1 cellular context compared by ENCODE assay signal in the genomic region with DNA sequence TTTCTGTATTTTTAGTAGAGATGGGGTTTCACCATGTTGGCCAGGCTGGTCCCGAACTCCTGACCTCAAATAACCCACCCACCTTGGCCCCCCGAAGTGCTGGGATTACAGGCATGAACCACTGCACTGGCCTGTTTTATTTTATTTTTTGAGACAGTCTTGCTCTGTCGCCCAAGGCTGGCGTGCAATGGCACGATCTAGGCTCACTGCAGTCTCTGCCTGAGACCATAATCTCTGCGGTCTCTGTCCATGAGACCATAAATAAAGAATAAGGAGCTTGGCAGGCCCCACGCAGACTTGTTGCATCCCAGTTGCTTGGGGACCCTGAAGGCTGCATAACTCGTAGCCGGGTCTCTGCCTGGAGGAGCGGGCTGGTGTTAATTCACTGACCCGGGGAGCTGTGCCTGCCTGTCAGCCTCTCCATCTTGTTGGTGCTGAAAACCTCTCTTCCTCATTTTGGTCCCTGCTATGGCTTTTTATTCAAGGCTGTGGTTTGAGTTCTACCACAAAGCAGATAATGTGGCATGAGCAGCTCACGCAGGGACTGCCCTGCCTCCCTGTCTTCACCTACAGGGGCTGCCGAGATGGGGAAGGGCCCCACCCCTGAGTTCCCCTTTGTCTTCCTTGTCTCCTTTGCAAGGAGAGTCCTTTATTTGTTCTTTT.
TF ChIP-seq lines count a peak whose summit lies in the region.

No MANE protein-coding gene starts in this region.

TF ChIP-seq in GM12878, 131 proteins besides CTCF, POLR2A, EP300 and RAD21 (continued from another document and continues in another):
- TF ChIP-seq, protein P1, sequence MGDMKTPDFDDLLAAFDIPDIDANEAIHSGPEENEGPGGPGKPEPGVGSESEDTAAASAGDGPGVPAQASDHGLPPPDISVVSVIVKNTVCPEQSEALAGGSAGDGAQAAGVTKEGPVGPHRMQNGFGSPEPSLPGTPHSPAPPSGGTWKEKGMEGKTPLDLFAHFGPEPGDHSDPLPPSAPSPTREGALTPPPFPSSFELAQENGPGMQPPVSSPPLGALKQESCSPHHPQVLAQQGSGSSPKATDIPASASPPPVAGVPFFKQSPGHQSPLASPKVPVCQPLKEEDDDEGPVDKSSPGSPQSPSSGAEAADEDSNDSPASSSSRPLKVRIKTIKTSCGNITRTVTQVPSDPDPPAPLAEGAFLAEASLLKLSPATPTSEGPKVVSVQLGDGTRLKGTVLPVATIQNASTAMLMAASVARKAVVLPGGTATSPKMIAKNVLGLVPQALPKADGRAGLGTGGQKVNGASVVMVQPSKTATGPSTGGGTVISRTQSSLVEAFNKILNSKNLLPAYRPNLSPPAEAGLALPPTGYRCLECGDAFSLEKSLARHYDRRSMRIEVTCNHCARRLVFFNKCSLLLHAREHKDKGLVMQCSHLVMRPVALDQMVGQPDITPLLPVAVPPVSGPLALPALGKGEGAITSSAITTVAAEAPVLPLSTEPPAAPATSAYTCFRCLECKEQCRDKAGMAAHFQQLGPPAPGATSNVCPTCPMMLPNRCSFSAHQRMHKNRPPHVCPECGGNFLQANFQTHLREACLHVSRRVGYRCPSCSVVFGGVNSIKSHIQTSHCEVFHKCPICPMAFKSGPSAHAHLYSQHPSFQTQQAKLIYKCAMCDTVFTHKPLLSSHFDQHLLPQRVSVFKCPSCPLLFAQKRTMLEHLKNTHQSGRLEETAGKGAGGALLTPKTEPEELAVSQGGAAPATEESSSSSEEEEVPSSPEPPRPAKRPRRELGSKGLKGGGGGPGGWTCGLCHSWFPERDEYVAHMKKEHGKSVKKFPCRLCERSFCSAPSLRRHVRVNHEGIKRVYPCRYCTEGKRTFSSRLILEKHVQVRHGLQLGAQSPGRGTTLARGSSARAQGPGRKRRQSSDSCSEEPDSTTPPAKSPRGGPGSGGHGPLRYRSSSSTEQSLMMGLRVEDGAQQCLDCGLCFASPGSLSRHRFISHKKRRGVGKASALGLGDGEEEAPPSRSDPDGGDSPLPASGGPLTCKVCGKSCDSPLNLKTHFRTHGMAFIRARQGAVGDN (IDR thresholded peaks at IDR 0.05), result no peak
- TF ChIP-seq POU2F2 (IDR thresholded peaks at IDR 0.05; ENCODE audit: borderline replicate concordance, low read depth, low read length) (peak; percentile 68; the same call in 1 of the 3 replicates), CBX5 (IDR thresholded peaks at IDR 0.05; ENCODE audit: low read depth) (no peak), SREBF2 (IDR thresholded peaks at IDR 0.05; ENCODE audit: low read length) (no peak), SUPT20H (IDR thresholded peaks at IDR 0.05; ENCODE audit: borderline replicate concordance, control insufficient read depth, low read depth, low read length) (no peak), NRF1 (conservative IDR thresholded peaks at IDR 0.05; ENCODE audit: low read depth, low read length) (no peak), HDAC6 (IDR thresholded peaks at IDR 0.05; ENCODE audit: unreplicated experiment) (no peak), FOXM1 (IDR thresholded peaks at IDR 0.05; ENCODE audit: low read depth, low read length) (0 out of 2 replicates have a peak, but pooled peaks have one; percentile 40), MYB (IDR thresholded peaks at IDR 0.05; ENCODE audit: borderline replicate concordance, low read depth, low read length) (no peak), TCF12 (IDR thresholded peaks at IDR 0.05; ENCODE audit: low read depth, low read length) (0 out of 2 replicates have a peak, but pooled peaks have one; percentile 48), SIN3A (IDR thresholded peaks at IDR 0.05; ENCODE audit: low read depth, low read length) (no peak), PML (IDR thresholded peaks at IDR 0.05; ENCODE audit: low read length) (no peak), MTA3 (IDR thresholded peaks at IDR 0.05; ENCODE audit: borderline replicate concordance, low read length) (peak; percentile 69; the same call in 1 of the 2 replicates), CHD1 (IDR thresholded peaks at IDR 0.05; ENCODE audit: low read depth, low read length) (no peak), SMARCA5 (IDR thresholded peaks at IDR 0.05) (no peak), IKZF1 (conservative IDR thresholded peaks at IDR 0.05) (peak; percentile 74), CEBPB (IDR thresholded peaks at IDR 0.05; ENCODE audit: borderline replicate concordance in 1 of 2, low read depth in 2 of 2, low read length in 2 of 2) (no peak), EGR1 (IDR thresholded peaks at IDR 0.05; ENCODE audit: borderline replicate concordance in 1 of 2, low read depth in 2 of 2, low read length in 2 of 2) (no peak), CHD2 (IDR thresholded peaks at IDR 0.05; ENCODE audit: borderline replicate concordance, low read depth, low read length) (0 out of 2 replicates have a peak, but pooled peaks have one; percentile 43), SPI1 (IDR thresholded peaks at IDR 0.05; ENCODE audit: borderline replicate concordance, insufficient read depth, low read depth, low read length) (peak; percentile 91), BMI1 (IDR thresholded peaks at IDR 0.05; ENCODE audit: borderline replicate concordance) (0 out of 2 replicates have a peak, but pooled peaks have one; percentile 13), IKZF2 (IDR thresholded peaks at IDR 0.05) (peak; percentile 82), TCF3 (IDR thresholded peaks at IDR 0.05; ENCODE audit: borderline replicate concordance, insufficient read depth, low read depth, low read length) (no peak), NR2F1 (conservative IDR thresholded peaks at IDR 0.05) (0 out of 2 replicates have a peak, but pooled peaks have one; percentile 26), CBX3 (IDR thresholded peaks at IDR 0.05; ENCODE audit: borderline replicate concordance, low read depth) (no peak), CBFB (IDR thresholded peaks at IDR 0.05; ENCODE audit: low read depth) (peak; percentile 84; the same call in 1 of the 2 replicates), DPF2 (IDR thresholded peaks at IDR 0.05) (peak; percentile 87), IRF4 (IDR thresholded peaks at IDR 0.05; ENCODE audit: low read depth, low read length) (peak; percentile 40; the same call in 1 of the 2 replicates), NFIC (IDR thresholded peaks at IDR 0.05; ENCODE audit: low read depth, low read length) (peak; percentile 71), ZNF622 (IDR thresholded peaks at IDR 0.05) (no peak), SIX5 (IDR thresholded peaks at IDR 0.05; ENCODE audit: low read depth, low read length, severe bottlenecking) (no peak), TAF1 (IDR thresholded peaks at IDR 0.05; ENCODE audit: borderline replicate concordance, low read depth, low read length) (no peak), HDAC2 (IDR thresholded peaks at IDR 0.05) (no peak), EED (IDR thresholded peaks at IDR 0.05; ENCODE audit: low read depth) (peak; percentile 61), NBN (IDR thresholded peaks at IDR 0.05) (0 out of 2 replicates have a peak, but pooled peaks have one; percentile 2), RBBP5 (conservative IDR thresholded peaks at IDR 0.05) (no peak), BHLHE40 (IDR thresholded peaks at IDR 0.05; ENCODE audit: borderline replicate concordance in 1 of 2, low read depth in 2 of 2, low read length in 1 of 2) (peak; percentile 69 to 81)
- TF ChIP-seq, protein P2, sequence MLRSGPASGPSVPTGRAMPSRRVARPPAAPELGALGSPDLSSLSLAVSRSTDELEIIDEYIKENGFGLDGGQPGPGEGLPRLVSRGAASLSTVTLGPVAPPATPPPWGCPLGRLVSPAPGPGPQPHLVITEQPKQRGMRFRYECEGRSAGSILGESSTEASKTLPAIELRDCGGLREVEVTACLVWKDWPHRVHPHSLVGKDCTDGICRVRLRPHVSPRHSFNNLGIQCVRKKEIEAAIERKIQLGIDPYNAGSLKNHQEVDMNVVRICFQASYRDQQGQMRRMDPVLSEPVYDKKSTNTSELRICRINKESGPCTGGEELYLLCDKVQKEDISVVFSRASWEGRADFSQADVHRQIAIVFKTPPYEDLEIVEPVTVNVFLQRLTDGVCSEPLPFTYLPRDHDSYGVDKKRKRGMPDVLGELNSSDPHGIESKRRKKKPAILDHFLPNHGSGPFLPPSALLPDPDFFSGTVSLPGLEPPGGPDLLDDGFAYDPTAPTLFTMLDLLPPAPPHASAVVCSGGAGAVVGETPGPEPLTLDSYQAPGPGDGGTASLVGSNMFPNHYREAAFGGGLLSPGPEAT (IDR thresholded peaks at IDR 0.05; ENCODE audit: low read depth), result peak; percentile 16; the same call in 1 of the 2 replicates
- TF ChIP-seq, protein P3, sequence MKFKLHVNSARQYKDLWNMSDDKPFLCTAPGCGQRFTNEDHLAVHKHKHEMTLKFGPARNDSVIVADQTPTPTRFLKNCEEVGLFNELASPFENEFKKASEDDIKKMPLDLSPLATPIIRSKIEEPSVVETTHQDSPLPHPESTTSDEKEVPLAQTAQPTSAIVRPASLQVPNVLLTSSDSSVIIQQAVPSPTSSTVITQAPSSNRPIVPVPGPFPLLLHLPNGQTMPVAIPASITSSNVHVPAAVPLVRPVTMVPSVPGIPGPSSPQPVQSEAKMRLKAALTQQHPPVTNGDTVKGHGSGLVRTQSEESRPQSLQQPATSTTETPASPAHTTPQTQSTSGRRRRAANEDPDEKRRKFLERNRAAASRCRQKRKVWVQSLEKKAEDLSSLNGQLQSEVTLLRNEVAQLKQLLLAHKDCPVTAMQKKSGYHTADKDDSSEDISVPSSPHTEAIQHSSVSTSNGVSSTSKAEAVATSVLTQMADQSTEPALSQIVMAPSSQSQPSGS (IDR thresholded peaks at IDR 0.05; ENCODE audit: low read length), result peak; percentile 33; the same call in 1 of the 2 replicates
- TF ChIP-seq, protein P4, sequence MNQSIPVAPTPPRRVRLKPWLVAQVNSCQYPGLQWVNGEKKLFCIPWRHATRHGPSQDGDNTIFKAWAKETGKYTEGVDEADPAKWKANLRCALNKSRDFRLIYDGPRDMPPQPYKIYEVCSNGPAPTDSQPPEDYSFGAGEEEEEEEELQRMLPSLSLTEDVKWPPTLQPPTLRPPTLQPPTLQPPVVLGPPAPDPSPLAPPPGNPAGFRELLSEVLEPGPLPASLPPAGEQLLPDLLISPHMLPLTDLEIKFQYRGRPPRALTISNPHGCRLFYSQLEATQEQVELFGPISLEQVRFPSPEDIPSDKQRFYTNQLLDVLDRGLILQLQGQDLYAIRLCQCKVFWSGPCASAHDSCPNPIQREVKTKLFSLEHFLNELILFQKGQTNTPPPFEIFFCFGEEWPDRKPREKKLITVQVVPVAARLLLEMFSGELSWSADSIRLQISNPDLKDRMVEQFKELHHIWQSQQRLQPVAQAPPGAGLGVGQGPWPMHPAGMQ (IDR thresholded peaks at IDR 0.05; ENCODE audit: borderline replicate concordance), result peak; percentile 52; the same call in 1 of the 2 replicates
- TF ChIP-seq, protein P5, sequence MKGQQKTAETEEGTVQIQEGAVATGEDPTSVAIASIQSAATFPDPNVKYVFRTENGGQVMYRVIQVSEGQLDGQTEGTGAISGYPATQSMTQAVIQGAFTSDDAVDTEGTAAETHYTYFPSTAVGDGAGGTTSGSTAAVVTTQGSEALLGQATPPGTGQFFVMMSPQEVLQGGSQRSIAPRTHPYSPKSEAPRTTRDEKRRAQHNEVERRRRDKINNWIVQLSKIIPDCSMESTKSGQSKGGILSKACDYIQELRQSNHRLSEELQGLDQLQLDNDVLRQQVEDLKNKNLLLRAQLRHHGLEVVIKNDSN (IDR thresholded peaks at IDR 0.05; ENCODE audit: borderline replicate concordance, extremely low read length, insufficient read depth, low read depth, low read length), result no peak
- TF ChIP-seq, protein P6, sequence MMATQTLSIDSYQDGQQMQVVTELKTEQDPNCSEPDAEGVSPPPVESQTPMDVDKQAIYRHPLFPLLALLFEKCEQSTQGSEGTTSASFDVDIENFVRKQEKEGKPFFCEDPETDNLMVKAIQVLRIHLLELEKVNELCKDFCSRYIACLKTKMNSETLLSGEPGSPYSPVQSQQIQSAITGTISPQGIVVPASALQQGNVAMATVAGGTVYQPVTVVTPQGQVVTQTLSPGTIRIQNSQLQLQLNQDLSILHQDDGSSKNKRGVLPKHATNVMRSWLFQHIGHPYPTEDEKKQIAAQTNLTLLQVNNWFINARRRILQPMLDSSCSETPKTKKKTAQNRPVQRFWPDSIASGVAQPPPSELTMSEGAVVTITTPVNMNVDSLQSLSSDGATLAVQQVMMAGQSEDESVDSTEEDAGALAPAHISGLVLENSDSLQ (IDR thresholded peaks at IDR 0.05), result peak; percentile 68
- TF ChIP-seq, protein P7, sequence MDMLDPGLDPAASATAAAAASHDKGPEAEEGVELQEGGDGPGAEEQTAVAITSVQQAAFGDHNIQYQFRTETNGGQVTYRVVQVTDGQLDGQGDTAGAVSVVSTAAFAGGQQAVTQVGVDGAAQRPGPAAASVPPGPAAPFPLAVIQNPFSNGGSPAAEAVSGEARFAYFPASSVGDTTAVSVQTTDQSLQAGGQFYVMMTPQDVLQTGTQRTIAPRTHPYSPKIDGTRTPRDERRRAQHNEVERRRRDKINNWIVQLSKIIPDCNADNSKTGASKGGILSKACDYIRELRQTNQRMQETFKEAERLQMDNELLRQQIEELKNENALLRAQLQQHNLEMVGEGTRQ (IDR thresholded peaks at IDR 0.05; ENCODE audit: borderline replicate concordance, low read depth, low read length), result no peak
- TF ChIP-seq, protein P8, sequence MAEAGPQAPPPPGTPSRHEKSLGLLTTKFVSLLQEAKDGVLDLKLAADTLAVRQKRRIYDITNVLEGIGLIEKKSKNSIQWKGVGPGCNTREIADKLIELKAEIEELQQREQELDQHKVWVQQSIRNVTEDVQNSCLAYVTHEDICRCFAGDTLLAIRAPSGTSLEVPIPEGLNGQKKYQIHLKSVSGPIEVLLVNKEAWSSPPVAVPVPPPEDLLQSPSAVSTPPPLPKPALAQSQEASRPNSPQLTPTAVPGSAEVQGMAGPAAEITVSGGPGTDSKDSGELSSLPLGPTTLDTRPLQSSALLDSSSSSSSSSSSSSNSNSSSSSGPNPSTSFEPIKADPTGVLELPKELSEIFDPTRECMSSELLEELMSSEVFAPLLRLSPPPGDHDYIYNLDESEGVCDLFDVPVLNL (IDR thresholded peaks at IDR 0.05; ENCODE audit: low read depth, low read length), result no peak
- TF ChIP-seq, protein P9, sequence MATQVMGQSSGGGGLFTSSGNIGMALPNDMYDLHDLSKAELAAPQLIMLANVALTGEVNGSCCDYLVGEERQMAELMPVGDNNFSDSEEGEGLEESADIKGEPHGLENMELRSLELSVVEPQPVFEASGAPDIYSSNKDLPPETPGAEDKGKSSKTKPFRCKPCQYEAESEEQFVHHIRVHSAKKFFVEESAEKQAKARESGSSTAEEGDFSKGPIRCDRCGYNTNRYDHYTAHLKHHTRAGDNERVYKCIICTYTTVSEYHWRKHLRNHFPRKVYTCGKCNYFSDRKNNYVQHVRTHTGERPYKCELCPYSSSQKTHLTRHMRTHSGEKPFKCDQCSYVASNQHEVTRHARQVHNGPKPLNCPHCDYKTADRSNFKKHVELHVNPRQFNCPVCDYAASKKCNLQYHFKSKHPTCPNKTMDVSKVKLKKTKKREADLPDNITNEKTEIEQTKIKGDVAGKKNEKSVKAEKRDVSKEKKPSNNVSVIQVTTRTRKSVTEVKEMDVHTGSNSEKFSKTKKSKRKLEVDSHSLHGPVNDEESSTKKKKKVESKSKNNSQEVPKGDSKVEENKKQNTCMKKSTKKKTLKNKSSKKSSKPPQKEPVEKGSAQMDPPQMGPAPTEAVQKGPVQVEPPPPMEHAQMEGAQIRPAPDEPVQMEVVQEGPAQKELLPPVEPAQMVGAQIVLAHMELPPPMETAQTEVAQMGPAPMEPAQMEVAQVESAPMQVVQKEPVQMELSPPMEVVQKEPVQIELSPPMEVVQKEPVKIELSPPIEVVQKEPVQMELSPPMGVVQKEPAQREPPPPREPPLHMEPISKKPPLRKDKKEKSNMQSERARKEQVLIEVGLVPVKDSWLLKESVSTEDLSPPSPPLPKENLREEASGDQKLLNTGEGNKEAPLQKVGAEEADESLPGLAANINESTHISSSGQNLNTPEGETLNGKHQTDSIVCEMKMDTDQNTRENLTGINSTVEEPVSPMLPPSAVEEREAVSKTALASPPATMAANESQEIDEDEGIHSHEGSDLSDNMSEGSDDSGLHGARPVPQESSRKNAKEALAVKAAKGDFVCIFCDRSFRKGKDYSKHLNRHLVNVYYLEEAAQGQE (IDR thresholded peaks at IDR 0.05; ENCODE audit: low read depth, low read length), result peak; percentile 62; the same call in 1 of the 2 replicates
